8 cellular contexts compared by ENCODE assay signal in the genomic region with DNA sequence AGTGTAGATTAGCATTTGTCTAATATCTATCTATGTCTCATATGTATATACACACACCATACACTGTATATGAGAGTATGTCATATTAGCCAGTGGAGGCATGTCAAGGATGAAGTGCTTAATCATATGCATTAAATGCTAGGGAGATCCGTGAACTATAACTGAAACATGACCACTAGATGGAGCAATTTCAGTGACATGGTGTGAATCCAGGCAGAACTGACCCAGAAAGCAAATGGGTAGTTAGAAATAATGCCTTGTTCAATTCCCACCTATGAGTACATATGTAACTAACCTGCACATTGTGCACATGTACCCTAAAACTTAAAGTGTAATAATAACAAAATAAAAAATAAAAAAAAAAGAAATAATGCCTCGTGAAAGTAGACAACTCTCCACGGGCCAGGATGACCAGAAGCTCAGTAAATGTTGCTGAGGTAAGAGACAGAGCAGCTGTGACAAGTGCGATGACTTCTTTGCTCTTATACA.
DNase-seq lines count a peak whose midpoint lies in the region; ATAC-seq and TF ChIP-seq lines count a peak whose summit lies in the region.
"Not testable (repeated sequence)": the region's sequence is repeated elsewhere in the genome, so short reads cannot be mapped to it uniquely, and the experiment has no call there.

No MANE protein-coding gene starts in this region.

- not testable (repeated sequence) for H3K27ac ChIP-seq in brain microvascular endothelial cell, heart right ventricle

- H3K4me3 ChIP-seq in AG10803 (ENCODE audit: low read length); HFF-Myc (replicated peaks; ENCODE audit: low read depth, low read length); brain microvascular endothelial cell (ENCODE audit: low read depth, low read length); heart right ventricle: not testable (repeated sequence)

- not testable (repeated sequence) for DNase-seq in AG10803 (ENCODE audit: low read depth); HFF-Myc (ENCODE audit: extremely low read depth, low read depth); brain microvascular endothelial cell; heart right ventricle
- peak; percentile 16 for DNase-seq in LoVo (ENCODE audit: low spot score)
- DNase-seq in SIG-M5 treated with dmso at 0.1 percent for 504 hours (lab: John Stamatoyannopoulos, UW; ENCODE audit: unreplicated experiment) = peak; percentile 11
- DNase-seq in non-pigmented ciliary epithelial cell (ENCODE audit: low read depth) = peak; percentile 9

- WGBS in heart right ventricle, 2 donors = 53 to 56% methylated on average over 4 of the region's 4 CpGs

- TF ChIP-seq CTCF in AG10803 (conservative IDR thresholded peaks at IDR 0.05; ENCODE audit: low read length) = peak; percentile 52
- peak; percentile 48 for TF ChIP-seq CTCF in HFF-Myc (IDR thresholded peaks at IDR 0.05; ENCODE audit: low read depth, low read length, missing control alignments)
- TF ChIP-seq CTCF in brain microvascular endothelial cell (IDR thresholded peaks at IDR 0.05; ENCODE audit: low read depth, low read length, missing control alignments) = peak; percentile 47
- TF ChIP-seq CTCF in heart right ventricle (IDR thresholded peaks at IDR 0.05) = peak in 8 of 9 donors; percentile 26 to 64 (median 48)

- H3K36me3 ChIP-seq in brain microvascular endothelial cell (replicated peaks); heart right ventricle: not testable (repeated sequence)

- H3K9me3 ChIP-seq in heart right ventricle = not testable (repeated sequence)

- ATAC-seq in GM18498 (IDR thresholded peaks at IDR 0.05; ENCODE audit: unreplicated experiment) = peak; percentile 58
- not testable (repeated sequence) for ATAC-seq in heart right ventricle

- not testable (repeated sequence) for H3K4me1 ChIP-seq in heart right ventricle

- H3K27me3 ChIP-seq in brain microvascular endothelial cell (replicated peaks); heart right ventricle: not testable (repeated sequence)

- in situ Hi-C loops in brain microvascular endothelial cell (cut with HindIII; ENCODE audit: low pct_ligation_motif_present, low sequenced_read_pairs) = not testable (repeated sequence)

- intact Hi-C loops in heart right ventricle (cut with DNase I) = not testable (repeated sequence)
